In the genomic region with DNA sequence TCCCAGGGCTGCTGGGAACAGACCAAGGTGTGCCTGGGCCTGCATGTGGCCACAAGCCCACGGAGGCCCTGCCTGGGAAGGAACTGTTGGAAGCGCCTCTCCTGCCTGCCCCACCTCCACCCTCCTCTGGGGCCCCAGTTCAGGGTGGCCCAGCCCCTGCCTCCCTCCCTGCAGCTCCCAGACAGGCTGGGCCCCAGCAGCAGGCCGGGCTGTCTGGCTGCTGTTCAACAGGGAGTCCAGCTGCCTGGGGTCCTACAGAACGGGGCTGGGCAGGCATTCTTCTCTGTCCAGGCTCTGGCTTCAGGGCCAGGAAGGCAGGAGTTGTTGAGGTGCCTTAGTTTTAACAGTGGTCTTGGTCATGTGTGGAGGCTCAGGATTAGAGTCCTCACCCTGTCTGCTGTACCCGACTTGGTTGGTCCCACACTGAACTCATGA, we compare ENCODE assay signal across 15 cellular contexts. TPM values are rescaled to one million over a fixed set of nuclear protein-coding genes. Genes with fewer than 3 reads are reported as not detected.
DNase-seq lines count a peak whose midpoint lies in the region; ATAC-seq and TF ChIP-seq lines count a peak whose summit lies in the region.
"Had no signal": no experiment of that assay in that cellular context is flagged by ENCODE, and none has a peak within 500 bp of the region (broad histone marks: within the 10 kb centered on the region; RNA-seq: fewer than 3 reads in every experiment).

No MANE protein-coding gene starts in this region.

- intact Hi-C loops in mucosa of descending colon (cut with DNase I, micrococcal nuclease), result no loop called here
- intact Hi-C loops in posterior vena cava (cut with DNase I), result no loop called here

- H3K27me3 ChIP-seq in esophagus (ENCODE audit: control insufficient read depth in 1 of 2, insufficient read depth in 2 of 2, low read length in 2 of 2) (no peaks in the 10 kb centered on the region), subcutaneous abdominal adipose tissue (ENCODE audit: control insufficient read depth in 5 of 5, insufficient read depth in 4 of 5, low read length in 5 of 5) (no peaks in the 10 kb centered on the region)

- peak overlapping the region in 4 of 5 donors; percentile 10 to 51 (median 24) for H3K9ac ChIP-seq in subcutaneous abdominal adipose tissue (ENCODE audit: low read length in 5 of 5)

- 21 to 25% methylated on average over 5 of the region's 5 CpGs for WGBS in esophagus, 2 donors

- H3K36me3 ChIP-seq in esophagus (ENCODE audit: control insufficient read depth in 2 of 2, insufficient read depth in 2 of 2, low read length in 1 of 2) (no peaks in the 10 kb centered on the region), mucosa of descending colon (ENCODE audit: low read depth) (no peaks in the 10 kb centered on the region), subcutaneous abdominal adipose tissue (ENCODE audit: control insufficient read depth in 5 of 5, insufficient read depth in 5 of 5, low read length in 5 of 5) (no peaks in the 10 kb centered on the region)

- H3K9me3 ChIP-seq in esophagus (ENCODE audit: control insufficient read depth in 2 of 2, insufficient read depth in 1 of 2, low read depth in 1 of 2, low read length in 1 of 2) (no peaks in the 10 kb centered on the region), mucosa of descending colon (no peaks in the 10 kb centered on the region), subcutaneous abdominal adipose tissue (ENCODE audit: control insufficient read depth in 5 of 5, low read length in 5 of 5) (no peaks in the 10 kb centered on the region)

- no peak for DNase-seq in RWPE1 (ENCODE audit: low spot score)
- DNase-seq in mucosa of descending colon, result no peak
- no peak for DNase-seq in LoVo (ENCODE audit: low spot score)
- no peak for DNase-seq in posterior vena cava (ENCODE audit: low spot score)
- no peak for DNase-seq in caudate nucleus (lab: John Stamatoyannopoulos, UW)
- DNase-seq: CD4-positive, alpha-beta memory T cell; KBM-7; kidney; NCI-H226; SHP77; stimulated activated CD4-positive, alpha-beta T cell treated with anti-CD3 and anti-CD28 coated beads, Interleukin-12 subunit alpha, Interleukin-12 subunit beta, amount 100 ng/mL, for 4 hours; stimulated activated naive CD4-positive, alpha-beta T cell had no signal

- POLR2A ChIA-PET in RWPE1 (lab: Yijun Ruan, JAX; ENCODE audit: low non-redundant PET), result interaction anchor here (1.0 kb wide), 1 partner anchor 22 kb away, joined by 4 read pairs; no protein-coding TSS in a partner anchor

- ATAC-seq in mucosa of descending colon, result peak; percentile 65
- ATAC-seq in HG03039 (IDR thresholded peaks at IDR 0.05; ENCODE audit: unreplicated experiment), result no peak

- H3K4me1 ChIP-seq in esophagus (ENCODE audit: control insufficient read depth in 2 of 2, insufficient read depth in 2 of 2, low read length in 1 of 2) (peaks cover 28 to 51% of the 10 kb centered on the region in 2 donors), mucosa of descending colon (ENCODE audit: low read depth) (peaks cover 16% of the 10 kb centered on the region), subcutaneous abdominal adipose tissue (ENCODE audit: control insufficient read depth in 5 of 5, insufficient read depth in 5 of 5, low read length in 5 of 5) (peaks cover 8 to 40% (median 36%) of the 10 kb centered on the region in 5 donors)

- no peak overlapping the region for H3K4me3 ChIP-seq in esophagus (ENCODE audit: low read depth in 1 of 2, low read length in 2 of 2)
- H3K4me3 ChIP-seq in mucosa of descending colon, result no peak overlapping the region
- no peak overlapping the region for H3K4me3 ChIP-seq in subcutaneous abdominal adipose tissue (ENCODE audit: low read depth in 1 of 5, low read length in 5 of 5)

- TF ChIP-seq CTCF in RWPE1 (conservative IDR thresholded peaks at IDR 0.05; ENCODE audit: low read depth) (no peak), mucosa of descending colon (IDR thresholded peaks at IDR 0.05) (no peak)

- CTCF ChIA-PET in RWPE1 (lab: Yijun Ruan, JAX), result no interaction called here

- peak overlapping the region; percentile 75 for H3K27ac ChIP-seq in RWPE1
- peak overlapping the region; percentile 66 to 92 for H3K27ac ChIP-seq in esophagus (ENCODE audit: low read depth in 2 of 2, low read length in 1 of 2)
- no peak overlapping the region for H3K27ac ChIP-seq in subcutaneous abdominal adipose tissue (ENCODE audit: low read depth, low read length)
- H3K27ac ChIP-seq in caudate nucleus (ENCODE audit: low read depth, low read length), result no peak overlapping the region

RNA-seq across cellular contexts. Expression of a gene that starts 11.8 kb away (rescaled TPM):
- polyA plus RNA-seq in esophagus, result 1 to 10 TPM; 2.5 to 2.6 TPM
- total RNA-seq in mucosa of descending colon (10 to 100 TPM in 2 of 3 donors, 1 to 10 TPM in 1; 7.6 to 25.2 (median 11.3) TPM), posterior vena cava (10 to 100 TPM; 21.1 to 24.5 TPM)

Comparison
In these comparisons a context has a peak if more than half of its experiments do, and no peak if none do; other contexts are left out.
1. H3K27ac ChIP-seq: peak in RWPE1 (single experiment) and esophagus (2 of 2); none in subcutaneous abdominal adipose tissue (single experiment) and caudate nucleus (single experiment).